ENCODE assay signal across 8 cellular contexts in the genomic region with DNA sequence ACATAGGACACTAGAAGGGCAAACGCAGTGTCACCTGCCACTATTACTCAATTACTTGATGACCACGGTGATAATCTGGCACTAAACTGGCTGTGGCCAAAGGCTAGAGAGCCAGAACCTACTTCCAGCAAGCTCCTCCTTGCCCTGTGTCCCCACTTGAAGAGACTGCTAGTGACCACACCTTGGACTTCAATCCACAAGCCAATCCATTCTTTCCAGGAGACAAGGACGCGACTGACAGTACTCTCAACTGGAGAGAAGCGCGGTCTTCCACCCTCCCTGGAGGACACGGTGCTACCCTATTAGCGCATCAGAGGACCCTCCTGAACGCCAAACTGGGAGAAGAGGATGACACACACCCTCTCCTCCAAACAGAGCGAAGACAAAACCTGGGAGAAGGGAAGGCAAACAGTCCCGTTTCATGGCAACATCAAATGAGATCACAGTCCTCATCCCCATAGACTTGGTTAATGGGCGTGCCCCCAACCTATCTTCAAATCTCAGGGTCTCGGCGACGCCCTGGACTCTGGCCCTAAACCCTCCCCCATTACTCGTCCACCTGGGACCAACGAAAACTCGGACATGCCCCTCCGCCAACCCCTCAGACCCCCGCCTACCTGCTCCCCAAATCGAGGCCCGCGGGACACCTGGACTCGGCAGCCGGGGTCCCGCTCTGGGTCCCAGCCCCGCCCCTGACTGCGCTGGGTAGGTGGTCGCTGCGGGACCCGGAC. TPM values are rescaled to one million over a fixed set of nuclear protein-coding genes. Genes with fewer than 3 reads are reported as not detected.
DNase-seq lines count a peak whose midpoint lies in the region; ATAC-seq and TF ChIP-seq lines count a peak whose summit lies in the region.

No MANE protein-coding gene starts in this region.

- peak overlapping the region; percentile 97 for H3K27ac Mint-ChIP-seq in activated naive CD8-positive, alpha-beta T cell treated with anti-CD3 and anti-CD28 coated beads for 36 hours

- H3K9me3 ChIP-seq in BLaER1 (no peaks in the 10 kb centered on the region), right atrium auricular region (no peaks in the 10 kb centered on the region)

- no peaks in the 10 kb centered on the region for H3K36me3 Mint-ChIP-seq in activated naive CD8-positive, alpha-beta T cell treated with anti-CD3 and anti-CD28 coated beads for 36 hours

- DNase-seq in LHCN-M2 (ENCODE audit: low read depth) (peak; percentile 41), right atrium auricular region (ENCODE audit: low spot score) (no peak), retinal pigment epithelial cell (ENCODE audit: low read depth) (no peak), D341Med (ENCODE audit: low spot score) (no peak)
- DNase-seq in activated naive CD8-positive, alpha-beta T cell treated with anti-CD3 and anti-CD28 coated beads for 36 hours: no peak
- DNase-seq in stimulated activated CD4-positive, alpha-beta T cell treated with anti-CD3 and anti-CD28 coated beads, Interleukin-12 subunit alpha, Interleukin-12 subunit beta, amount 100 ng/mL, for 4 hours: no peak

- H3K27me3 Mint-ChIP-seq in activated naive CD8-positive, alpha-beta T cell treated with anti-CD3 and anti-CD28 coated beads for 36 hours: no peaks in the 10 kb centered on the region

- no peaks in the 10 kb centered on the region for H3K27me3 ChIP-seq in BLaER1
- no peaks in the 10 kb centered on the region for H3K27me3 ChIP-seq in right atrium auricular region

- H3K4me1 ChIP-seq in BLaER1 (peaks cover 38% of the 10 kb centered on the region), right atrium auricular region (peaks cover 0 to 30% of the 10 kb centered on the region in 2 donors)

- peaks cover 45% of the 10 kb centered on the region for H4K20me1 ChIP-seq in BLaER1

- peak; percentile 33 for ATAC-seq in GM19395 (IDR thresholded peaks at IDR 0.05; ENCODE audit: unreplicated experiment)

- no peaks in the 10 kb centered on the region for H3K9me3 Mint-ChIP-seq in activated naive CD8-positive, alpha-beta T cell treated with anti-CD3 and anti-CD28 coated beads for 36 hours

- peak overlapping the region; percentile 93 for H3K4me2 ChIP-seq in BLaER1

- H3K4me3 ChIP-seq in BLaER1: peak overlapping the region; percentile 91
- H3K4me3 ChIP-seq in right atrium auricular region: peak overlapping the region; percentile 81 to 100
- peak overlapping the region; percentile 59 for H3K4me3 ChIP-seq in retinal pigment epithelial cell (ENCODE audit: low read length)

- H3K4me3 Mint-ChIP-seq in activated naive CD8-positive, alpha-beta T cell treated with anti-CD3 and anti-CD28 coated beads for 36 hours: peak overlapping the region; percentile 95

- TF ChIP-seq CTCF in right atrium auricular region (IDR thresholded peaks at IDR 0.05) (no peak), retinal pigment epithelial cell (conservative IDR thresholded peaks at IDR 0.05; ENCODE audit: low read depth, low read length) (no peak)

- peak overlapping the region; percentile 100 for H3K27ac ChIP-seq in BLaER1
- peak overlapping the region; percentile 90 to 94 for H3K27ac ChIP-seq in right atrium auricular region

- peaks cover 36% of the 10 kb centered on the region for H3K4me1 Mint-ChIP-seq in activated naive CD8-positive, alpha-beta T cell treated with anti-CD3 and anti-CD28 coated beads for 36 hours

- H3K36me3 ChIP-seq in BLaER1: peaks cover 19% of the 10 kb centered on the region
- peaks cover 11% of the 10 kb centered on the region for H3K36me3 ChIP-seq in right atrium auricular region

- H3K9ac ChIP-seq in BLaER1: peak overlapping the region; percentile 99

RNA-seq across cellular contexts. Expression of gene FLCN, which starts 0.5 kb away (rescaled TPM):
- total RNA-seq in LHCN-M2 (2014; rRNA removed): 32.9 and 43.4 TPM in 2 replicates
- polyA plus RNA-seq in LHCN-M2 (2012): 29.7 TPM
- 10 to 100 TPM; 21.3 to 22.7 TPM for total RNA-seq in activated naive CD8-positive, alpha-beta T cell treated with anti-CD3 and anti-CD28 coated beads for 36 hours
- total RNA-seq in right atrium auricular region: 10 to 100 TPM; 22.7 to 23.7 TPM

RNA-seq across cellular contexts. Expression of gene PLD6, which starts 30.3 kb away (rescaled TPM):
- 4.2 and 5.3 TPM in 2 replicates for total RNA-seq in LHCN-M2 (2014; rRNA removed)
- 2.7 TPM for polyA plus RNA-seq in LHCN-M2 (2012)
- total RNA-seq in activated naive CD8-positive, alpha-beta T cell treated with anti-CD3 and anti-CD28 coated beads for 36 hours: 10 to 100 TPM; 19.4 to 19.5 TPM
- total RNA-seq in right atrium auricular region: 1 to 10 TPM; 3.1 to 6.8 TPM

RNA-seq across cellular contexts. Expression of gene COPS3, which starts 44.6 kb away (rescaled TPM):
- total RNA-seq in LHCN-M2 (2014; rRNA removed): 109 and 117 TPM in 2 replicates
- 66.2 TPM for polyA plus RNA-seq in LHCN-M2 (2012)
- total RNA-seq in activated naive CD8-positive, alpha-beta T cell treated with anti-CD3 and anti-CD28 coated beads for 36 hours: 100 to 1,000 TPM; 133 to 141 TPM
- total RNA-seq in right atrium auricular region: 10 to 100 TPM; 46.0 to 65.5 TPM
